Comparison of ENCODE assay signal across 27 cellular contexts in genomic region chr1:177360791-177361190, GRCh38.
"Had no signal": no experiment of that assay in that cellular context is flagged by ENCODE, and none has a peak within 500 bp of the region (broad histone marks: within the 10 kb centered on the region; RNA-seq: fewer than 3 reads in every experiment).

No MANE protein-coding gene starts in this region.

- FAIRE-seq: keratinocyte had no signal

- H3K4me3 ChIP-seq: left lung, lower lobe of right lung, neural progenitor cell, ovary, right atrium auricular region, right lobe of liver, suprapubic skin, thoracic aorta, tibial artery, uterus had no signal

- H3K36me3 ChIP-seq: left lung, lower lobe of right lung, neural progenitor cell, neutrophil, ovary, right atrium auricular region, right lobe of liver, suprapubic skin, thoracic aorta, tibial artery, uterus had no signal

- DNase-seq: hippocampal formation; kidney glomerular epithelial cell; left cardiac atrium; left lung; lower lobe of right lung; mammary epithelial cell; mesenchymal stem cell; naive B cell; natural killer cell; nephron progenitor cell; occipital lobe; ovary; right lobe of liver; stimulated activated CD4-positive, alpha-beta T cell treated with anti-CD3 and anti-CD28 coated beads, Interleukin-12 subunit alpha, Interleukin-12 subunit beta, amount 100 ng/mL, for 4 hours; stimulated activated CD4-positive, alpha-beta T cell treated with anti-CD3 and anti-CD28 coated beads, Interleukin-15, amount 100 ng/mL, for 24 hours; stimulated activated CD4-positive, alpha-beta T cell treated with anti-CD3 and anti-CD28 coated beads, Interleukin-2, amount 100 ng/mL, for 24 hours; stimulated activated CD4-positive, alpha-beta T cell treated with anti-CD3 and anti-CD28 coated beads, Interleukin-4, amount 100 ng/mL, for 1 hour; stimulated activated naive B cell treated with anti-CD40 and anti-IgM and Interleukin-4, amounts not matched to agents 10 μg/mL and 1 μg/mL and 100 μg/mL, for 72 hours; stimulated activated naive CD8-positive, alpha-beta T cell treated with anti-CD3 and anti-CD28 coated beads, Interleukin-15, Interleukin-2, amounts not matched to agents 100 U/mL and 50 U/mL, for 24 hours; tibial artery; uterus had no signal

- H3K27ac ChIP-seq: left lung, lower lobe of right lung, neural progenitor cell, neutrophil, ovary, right atrium auricular region, right lobe of liver, suprapubic skin, thoracic aorta, tibial artery, uterus had no signal

- H3K9me3 ChIP-seq: left lung, lower lobe of right lung, neutrophil, ovary, right atrium auricular region, right lobe of liver, suprapubic skin, thoracic aorta, tibial artery, uterus had no signal

- ATAC-seq: left cardiac atrium; left lung; lower lobe of right lung; natural killer cell; right lobe of liver; stimulated activated naive B cell treated with anti-CD40 and anti-IgM and Interleukin-4, amounts not matched to agents 10 μg/mL and 1 μg/mL and 100 μg/mL, for 72 hours; stimulated activated naive CD8-positive, alpha-beta T cell treated with anti-CD3 and anti-CD28 coated beads, Interleukin-15, Interleukin-2, amounts not matched to agents 100 U/mL and 50 U/mL, for 24 hours had no signal

- H3K27me3 ChIP-seq: left lung, neural progenitor cell, neutrophil, ovary, right atrium auricular region, right lobe of liver, suprapubic skin, tibial artery, uterus had no signal

- H3K4me2 ChIP-seq: neural progenitor cell had no signal

- H3K9ac ChIP-seq: neural progenitor cell had no signal

- H2AFZ ChIP-seq: neural progenitor cell had no signal

- H3K4me1 ChIP-seq: left lung, lower lobe of right lung, neural progenitor cell, right atrium auricular region, right lobe of liver, suprapubic skin, tibial artery, uterus had no signal
